Comparison of ENCODE assay signal across 9 cellular contexts in genomic region chr2:218218409-218219185, GRCh38. TPM values are rescaled to one million over a fixed set of nuclear protein-coding genes. Genes with fewer than 3 reads are reported as not detected.
A peak's percentile ranks its signal among the peaks of the same experiment; 100 is the strongest.
DNase-seq lines count a peak whose midpoint lies in the region; ATAC-seq, FAIRE-seq and TF ChIP-seq lines count a peak whose summit lies in the region.
"Had no signal": no experiment of that assay in that cellular context is flagged by ENCODE, and none has a peak within 500 bp of the region (broad histone marks: within the 10 kb centered on the region; RNA-seq: fewer than 3 reads in every experiment).

No MANE protein-coding gene starts in this region.

- no peaks in the 10 kb centered on the region for H3K9me3 Mint-ChIP-seq in activated T-helper 1 cell treated with anti-CD3 and anti-CD28 coated beads, Interleukin-12 subunit alpha, Interleukin-12 subunit beta, Interleukin-2, Interleukin-4 antibody, amounts not matched to agents 30 ng/mL and 10 ng/mL and 1 ng/mL, durations not matched to agents 14 hours and 24 hours and 36 hours

- H3K4me2 ChIP-seq in keratinocyte (ENCODE audit: control insufficient read depth, extremely low read depth, insufficient read depth, low read depth, low read length) = peak overlapping the region; percentile 71

- peaks cover 50% of the 10 kb centered on the region for H3K4me1 Mint-ChIP-seq in activated T-helper 1 cell treated with anti-CD3 and anti-CD28 coated beads, Interleukin-12 subunit alpha, Interleukin-12 subunit beta, Interleukin-2, Interleukin-4 antibody, amounts not matched to agents 30 ng/mL and 10 ng/mL and 1 ng/mL, durations not matched to agents 14 hours and 24 hours and 36 hours (ENCODE audit: low read depth)

- H3K27ac ChIP-seq in HUES48 (ENCODE audit: low read depth, low read length) (no peak overlapping the region), keratinocyte (ENCODE audit: control insufficient read depth, insufficient read depth, low read length) (peak overlapping the region; percentile 92), temporal lobe (ENCODE audit: low read depth, low read length) (peak overlapping the region; percentile 17)

- H3K36me3 ChIP-seq in HUES48 (ENCODE audit: control insufficient read depth, insufficient read depth, low read length) (peaks cover 23% of the 10 kb centered on the region), keratinocyte (ENCODE audit: control insufficient read depth in 2 of 2, extremely low read depth in 1 of 2, insufficient read depth in 2 of 2, low read length in 2 of 2) (peaks cover 4 to 15% of the 10 kb centered on the region in 2 experiments)

- H3K4me3 ChIP-seq in GM08714 (ENCODE audit: low read length) (peak overlapping the region; percentile 97), HUES48 (ENCODE audit: low read depth, low read length) (peak overlapping the region; percentile 94), keratinocyte (ENCODE audit: control insufficient read depth in 2 of 3, extremely low read depth in 1 of 3, insufficient read depth in 2 of 3, low read depth in 1 of 3, low read length in 3 of 3) (peak overlapping the region; percentile 90 to 97 (median 96))

- intact Hi-C loops in activated T-helper 1 cell treated with anti-CD3 and anti-CD28 coated beads, Interleukin-12 subunit alpha, Interleukin-12 subunit beta, Interleukin-2, Interleukin-4 antibody, amounts not matched to agents 30 ng/mL and 10 ng/mL and 1 ng/mL, durations not matched to agents 14 hours and 24 hours and 36 hours (cut with micrococcal nuclease) = loop anchor here (1.0 to 10.0 kb wide), 9 partner anchors 11 to 1724 kb away; partner anchors contain the start of genes BCS1L, CTDSP1, DNPEP and RPL37A

- peak overlapping the region; percentile 91 for H3K4me3 Mint-ChIP-seq in activated T-helper 1 cell treated with anti-CD3 and anti-CD28 coated beads, Interleukin-12 subunit alpha, Interleukin-12 subunit beta, Interleukin-2, Interleukin-4 antibody, amounts not matched to agents 30 ng/mL and 10 ng/mL and 1 ng/mL, durations not matched to agents 14 hours and 24 hours and 36 hours

- H3K9me3 ChIP-seq in HUES48 (ENCODE audit: control insufficient read depth, insufficient read depth, low read length) (no peaks in the 10 kb centered on the region), keratinocyte (ENCODE audit: control insufficient read depth, low read depth, low read length) (no peaks in the 10 kb centered on the region)

- DNase-seq in activated T-helper 1 cell treated with anti-CD3 and anti-CD28 coated beads, Interleukin-12 subunit alpha, Interleukin-12 subunit beta, Interleukin-2, Interleukin-4 antibody, amounts not matched to agents 30 ng/mL and 10 ng/mL and 1 ng/mL, durations not matched to agents 14 hours and 24 hours and 36 hours (ENCODE audit: low spot score) = no peak
- DNase-seq in keratinocyte (ENCODE audit: low read depth, low spot score) (peak; percentile 82), D721Med (ENCODE audit: insufficient read length, low spot score) (no peak), T1000 (lab: John Stamatoyannopoulos, UW) (no peak)

- H3K9ac ChIP-seq in HUES48 (ENCODE audit: low read depth, low read length) (0 out of 2 replicates have a peak overlapping the region, but pooled peaks have one; percentile 50), keratinocyte (ENCODE audit: control insufficient read depth, extremely low read depth, insufficient read depth, low read length) (peak overlapping the region; percentile 94)

- H3K36me3 Mint-ChIP-seq in activated T-helper 1 cell treated with anti-CD3 and anti-CD28 coated beads, Interleukin-12 subunit alpha, Interleukin-12 subunit beta, Interleukin-2, Interleukin-4 antibody, amounts not matched to agents 30 ng/mL and 10 ng/mL and 1 ng/mL, durations not matched to agents 14 hours and 24 hours and 36 hours (ENCODE audit: low read depth) = peaks cover 35% of the 10 kb centered on the region

- H3K27ac Mint-ChIP-seq in activated T-helper 1 cell treated with anti-CD3 and anti-CD28 coated beads, Interleukin-12 subunit alpha, Interleukin-12 subunit beta, Interleukin-2, Interleukin-4 antibody, amounts not matched to agents 30 ng/mL and 10 ng/mL and 1 ng/mL, durations not matched to agents 14 hours and 24 hours and 36 hours = peak overlapping the region; percentile 95

- H3K27me3 ChIP-seq in HUES48 (ENCODE audit: control insufficient read depth, insufficient read depth, low read length) (no peaks in the 10 kb centered on the region), keratinocyte (ENCODE audit: control insufficient read depth, extremely low read depth, insufficient read depth, low read length) (no peaks in the 10 kb centered on the region)

- H3K27me3 Mint-ChIP-seq in activated T-helper 1 cell treated with anti-CD3 and anti-CD28 coated beads, Interleukin-12 subunit alpha, Interleukin-12 subunit beta, Interleukin-2, Interleukin-4 antibody, amounts not matched to agents 30 ng/mL and 10 ng/mL and 1 ng/mL, durations not matched to agents 14 hours and 24 hours and 36 hours (ENCODE audit: insufficient read depth) = no peaks in the 10 kb centered on the region

- H3K9me1 ChIP-seq in keratinocyte (ENCODE audit: control insufficient read depth, extremely low read depth, insufficient read depth, low read length) = peaks cover 4% of the 10 kb centered on the region

- H3K79me2 ChIP-seq in keratinocyte (ENCODE audit: control insufficient read depth, insufficient read depth, low read length) = peaks cover 63% of the 10 kb centered on the region

- peak; percentile 39 for ATAC-seq in GM21381 (IDR thresholded peaks at IDR 0.05; ENCODE audit: unreplicated experiment)

- H4K20me1 ChIP-seq in keratinocyte (ENCODE audit: control insufficient read depth, extremely low read depth, insufficient read depth, low read length) = peaks cover 26% of the 10 kb centered on the region

- FAIRE-seq in keratinocyte (lab: Jason Lieb, UNC) (peak; percentile 51), D721Med (lab: Jason Lieb, UNC) (no peak)

- peaks cover 16% of the 10 kb centered on the region for H3K4me1 ChIP-seq in HUES48 (ENCODE audit: control insufficient read depth, insufficient read depth, low read length)
- H3K4me1 ChIP-seq in keratinocyte (ENCODE audit: control insufficient read depth, extremely low read depth, insufficient read depth, low read length) = peaks cover 48% of the 10 kb centered on the region

- H2AFZ ChIP-seq in keratinocyte (ENCODE audit: control insufficient read depth, low read length) = no peak overlapping the region

- TF ChIP-seq CTCF in keratinocyte (optimal IDR thresholded peaks at IDR 0.05 in 1 of 3, IDR thresholded peaks at IDR 0.05 in 1 of 3, conservative IDR thresholded peaks at IDR 0.05 in 1 of 3; ENCODE audit: extremely low read depth in 1 of 3, insufficient read depth in 2 of 3, low read length in 3 of 3) = no peak
- no peak for TF ChIP-seq CTCF in D721Med (IDR thresholded peaks at IDR 0.05; ENCODE audit: insufficient read depth, missing control alignments)

- dilution Hi-C loops in keratinocyte (cut with MboI; ENCODE audit: extremely low pct_ligation_motif_present, low sequenced_read_pairs) = no loop called here

RNA-seq across cellular contexts. Expression of gene ARPC2, which starts 1.6 kb away (rescaled TPM):
- 507 and 509 TPM in 2 replicates for total RNA-seq in activated T-helper 1 cell treated with anti-CD3 and anti-CD28 coated beads, Interleukin-12 subunit alpha, Interleukin-12 subunit beta, Interleukin-2, Interleukin-4 antibody, amounts not matched to agents 30 ng/mL and 10 ng/mL and 1 ng/mL, durations not matched to agents 14 hours and 24 hours and 36 hours
- polyA plus RNA-seq in keratinocyte = 945 to 1,145 TPM (median 1,121 TPM) in 3 replicates
- polyA plus RNA-seq in keratinocyte (2011; ENCODE audit: low read depth) = 432 TPM
- polyA plus RNA-seq in keratinocyte (2011; cell fraction: cytosol; rRNA removed) = 1,009 and 1,286 TPM in 2 replicates
- 415 and 500 TPM in 2 replicates for polyA plus RNA-seq in keratinocyte (2011; cell fraction: nucleus; rRNA removed)
- 609 and 708 TPM in 2 replicates for polyA plus RNA-seq in keratinocyte (2012; ENCODE audit: low replicate concordance)
- polyA minus RNA-seq in keratinocyte = 462 to 612 TPM (median 564 TPM) in 3 replicates
- 403 TPM for polyA minus RNA-seq in keratinocyte (2011; cell fraction: cytosol; rRNA and poly(A)+ RNA removed)
- 154 and 230 TPM in 2 replicates for polyA minus RNA-seq in keratinocyte (2011; cell fraction: nucleus; rRNA and poly(A)+ RNA removed)
- 95.6 TPM for total RNA-seq in temporal lobe

RNA-seq across cellular contexts. Expression of gene GPBAR1, which starts 42.2 kb away (rescaled TPM):
- 0.54 and 0.78 TPM in 2 replicates for total RNA-seq in activated T-helper 1 cell treated with anti-CD3 and anti-CD28 coated beads, Interleukin-12 subunit alpha, Interleukin-12 subunit beta, Interleukin-2, Interleukin-4 antibody, amounts not matched to agents 30 ng/mL and 10 ng/mL and 1 ng/mL, durations not matched to agents 14 hours and 24 hours and 36 hours
- 0.10 to 0.18 TPM (median 0.12 TPM) in 3 replicates for polyA plus RNA-seq in keratinocyte
- polyA plus RNA-seq in keratinocyte (2011; ENCODE audit: low read depth) = not detected
- polyA plus RNA-seq in keratinocyte (2011; cell fraction: cytosol; rRNA removed) = 0.05 TPM in 1 of 2 replicates, not detected in the other
- polyA plus RNA-seq in keratinocyte (2011; cell fraction: nucleus; rRNA removed) = 0.57 and 1.0 TPM in 2 replicates
- polyA plus RNA-seq in keratinocyte (2012; ENCODE audit: low replicate concordance) = 0.08 and 0.59 TPM in 2 replicates
- polyA minus RNA-seq in keratinocyte = 0.42 to 0.92 TPM in 2 of 3 replicates, not detected in the other
- polyA minus RNA-seq in keratinocyte (2011; cell fraction: cytosol; rRNA and poly(A)+ RNA removed) = not detected
- polyA minus RNA-seq in keratinocyte (2011; cell fraction: nucleus; rRNA and poly(A)+ RNA removed) = 1.3 and 1.8 TPM in 2 replicates
- total RNA-seq in temporal lobe = 0.25 TPM

RNA-seq across cellular contexts. Expression of gene AAMP, which starts 51.3 kb away (rescaled TPM):
- total RNA-seq in activated T-helper 1 cell treated with anti-CD3 and anti-CD28 coated beads, Interleukin-12 subunit alpha, Interleukin-12 subunit beta, Interleukin-2, Interleukin-4 antibody, amounts not matched to agents 30 ng/mL and 10 ng/mL and 1 ng/mL, durations not matched to agents 14 hours and 24 hours and 36 hours = 88.0 and 90.2 TPM in 2 replicates
- polyA plus RNA-seq in keratinocyte = 76.3 to 94.3 TPM (median 78.4 TPM) in 3 replicates
- polyA plus RNA-seq in keratinocyte (2011; ENCODE audit: low read depth) = 115 TPM
- polyA plus RNA-seq in keratinocyte (2011; cell fraction: cytosol; rRNA removed) = 46.1 and 129 TPM in 2 replicates
- 108 and 122 TPM in 2 replicates for polyA plus RNA-seq in keratinocyte (2011; cell fraction: nucleus; rRNA removed)
- 113 and 114 TPM in 2 replicates for polyA plus RNA-seq in keratinocyte (2012; ENCODE audit: low replicate concordance)
- polyA minus RNA-seq in keratinocyte = 54.2 to 86.2 TPM (median 64.0 TPM) in 3 replicates
- 100 TPM for polyA minus RNA-seq in keratinocyte (2011; cell fraction: cytosol; rRNA and poly(A)+ RNA removed)
- 44.9 and 45.3 TPM in 2 replicates for polyA minus RNA-seq in keratinocyte (2011; cell fraction: nucleus; rRNA and poly(A)+ RNA removed)
- total RNA-seq in temporal lobe = 94.2 TPM

RNA-seq across cellular contexts. Expression of gene PNKD, which starts 51.7 kb away (rescaled TPM):
- total RNA-seq in activated T-helper 1 cell treated with anti-CD3 and anti-CD28 coated beads, Interleukin-12 subunit alpha, Interleukin-12 subunit beta, Interleukin-2, Interleukin-4 antibody, amounts not matched to agents 30 ng/mL and 10 ng/mL and 1 ng/mL, durations not matched to agents 14 hours and 24 hours and 36 hours = 18.6 and 20.3 TPM in 2 replicates
- polyA plus RNA-seq in keratinocyte = 21.8 to 36.2 TPM (median 22.8 TPM) in 3 replicates
- 10.8 TPM for polyA plus RNA-seq in keratinocyte (2011; ENCODE audit: low read depth)
- polyA plus RNA-seq in keratinocyte (2011; cell fraction: cytosol; rRNA removed) = 20.8 and 30.2 TPM in 2 replicates
- 21.9 and 23.9 TPM in 2 replicates for polyA plus RNA-seq in keratinocyte (2011; cell fraction: nucleus; rRNA removed)
- 29.2 and 36.6 TPM in 2 replicates for polyA plus RNA-seq in keratinocyte (2012; ENCODE audit: low replicate concordance)
- 6.2 to 31.2 TPM (median 9.2 TPM) in 3 replicates for polyA minus RNA-seq in keratinocyte
- 13.4 TPM for polyA minus RNA-seq in keratinocyte (2011; cell fraction: cytosol; rRNA and poly(A)+ RNA removed)
- polyA minus RNA-seq in keratinocyte (2011; cell fraction: nucleus; rRNA and poly(A)+ RNA removed) = 5.5 and 7.0 TPM in 2 replicates
- total RNA-seq in temporal lobe = 18.7 TPM

RNA-seq across cellular contexts. Expression of gene CXCR1, which starts 51.8 kb away (rescaled TPM):
- total RNA-seq in activated T-helper 1 cell treated with anti-CD3 and anti-CD28 coated beads, Interleukin-12 subunit alpha, Interleukin-12 subunit beta, Interleukin-2, Interleukin-4 antibody, amounts not matched to agents 30 ng/mL and 10 ng/mL and 1 ng/mL, durations not matched to agents 14 hours and 24 hours and 36 hours = not detected in 2 replicates
- 12.7 to 23.5 TPM (median 14.5 TPM) in 3 replicates for polyA plus RNA-seq in keratinocyte
- polyA plus RNA-seq in keratinocyte (2011; ENCODE audit: low read depth) = 0.27 TPM
- 6.7 and 8.1 TPM in 2 replicates for polyA plus RNA-seq in keratinocyte (2011; cell fraction: cytosol; rRNA removed)
- polyA plus RNA-seq in keratinocyte (2011; cell fraction: nucleus; rRNA removed) = 36.7 and 36.8 TPM in 2 replicates
- 3.3 and 16.8 TPM in 2 replicates for polyA plus RNA-seq in keratinocyte (2012; ENCODE audit: low replicate concordance)
- 30.0 to 44.4 TPM (median 30.2 TPM) in 3 replicates for polyA minus RNA-seq in keratinocyte
- 9.6 TPM for polyA minus RNA-seq in keratinocyte (2011; cell fraction: cytosol; rRNA and poly(A)+ RNA removed)
- polyA minus RNA-seq in keratinocyte (2011; cell fraction: nucleus; rRNA and poly(A)+ RNA removed) = 26.7 and 37.2 TPM in 2 replicates
- total RNA-seq in temporal lobe = not detected
- total RNA-seq: activated CD8-positive, alpha-beta memory T cell treated with anti-CD3 and anti-CD28 coated beads for 36 hours had no signal
